In genomic region chr9:126860077-126860756, GRCh38 we compare ENCODE assay signal across 1 cellular context.
TF ChIP-seq lines count a peak whose summit lies in the region.

ZBTB34 (plus strand) TSS chr9:126860639; CDS start chr9:126879400, 18,761 bp downstream.

TF ChIP-seq in HepG2, 621 proteins besides CTCF, POLR2A, EP300 and RAD21 (continued from another document and continues in another):
- TF ChIP-seq ZNF318 (CRISPR knock-in tag; IDR thresholded peaks at IDR 0.05) = no peak
- 0 out of 2 replicates have a peak, but pooled peaks have one; percentile 15 for TF ChIP-seq STAG1 (CRISPR knock-in tag; IDR thresholded peaks at IDR 0.05)
- peak; percentile 69; the same call in 1 of the 2 replicates for TF ChIP-seq MYC (CRISPR knock-in tag; IDR thresholded peaks at IDR 0.05; ENCODE audit: borderline replicate concordance)
- TF ChIP-seq E2F1 (CRISPR knock-in tag; IDR thresholded peaks at IDR 0.05) = 0 out of 2 replicates have a peak, but pooled peaks have one; percentile 59
- TF ChIP-seq ZNF510 (CRISPR knock-in tag; IDR thresholded peaks at IDR 0.05; ENCODE audit: low read depth) = 0 out of 2 replicates have a peak, but pooled peaks have one; percentile 35
- TF ChIP-seq MAF1 (CRISPR knock-in tag; IDR thresholded peaks at IDR 0.05; ENCODE audit: borderline replicate concordance) = no peak
- TF ChIP-seq ZNF180 (CRISPR knock-in tag; IDR thresholded peaks at IDR 0.05; ENCODE audit: borderline replicate concordance, low read depth) = no peak
- TF ChIP-seq EEA1 (CRISPR knock-in tag; IDR thresholded peaks at IDR 0.05; ENCODE audit: borderline replicate concordance) = 0 out of 2 replicates have a peak, but pooled peaks have one; percentile 22
- peak; percentile 53; the same call in 1 of the 2 replicates for TF ChIP-seq IRF2 (CRISPR knock-in tag; IDR thresholded peaks at IDR 0.05)
- peak; percentile 62; the same call in 1 of the 2 replicates for TF ChIP-seq PCBP1 (IDR thresholded peaks at IDR 0.05; ENCODE audit: borderline replicate concordance, low read depth, low read length)
- no peak for TF ChIP-seq TCF7 (IDR thresholded peaks at IDR 0.05; ENCODE audit: low read depth)
- TF ChIP-seq SP1 (IDR thresholded peaks at IDR 0.05) = no peak
- TF ChIP-seq SP1 (CRISPR knock-in tag; IDR thresholded peaks at IDR 0.05) = peak; percentile 45
- no peak for TF ChIP-seq PAF1 (CRISPR knock-in tag; IDR thresholded peaks at IDR 0.05)
- TF ChIP-seq DPF2 (CRISPR knock-in tag; IDR thresholded peaks at IDR 0.05; ENCODE audit: borderline replicate concordance, low read depth) = no peak
- no peak for TF ChIP-seq ZNF335 (CRISPR knock-in tag; IDR thresholded peaks at IDR 0.05)
- no peak for TF ChIP-seq EED (CRISPR knock-in tag; IDR thresholded peaks at IDR 0.05)
- peak; percentile 50; the same call in 1 of the 2 replicates for TF ChIP-seq CBFB (CRISPR knock-in tag; IDR thresholded peaks at IDR 0.05)
- TF ChIP-seq STAT5B (CRISPR knock-in tag; IDR thresholded peaks at IDR 0.05) = no peak
- no peak for TF ChIP-seq ZNF577 (CRISPR knock-in tag; IDR thresholded peaks at IDR 0.05; ENCODE audit: borderline replicate concordance, low read depth)
- TF ChIP-seq ZIK1 (CRISPR knock-in tag; IDR thresholded peaks at IDR 0.05; ENCODE audit: borderline replicate concordance, low read depth) = no peak
- no peak for TF ChIP-seq ZFYVE20 (CRISPR knock-in tag; IDR thresholded peaks at IDR 0.05; ENCODE audit: borderline replicate concordance, low read depth)
- no peak for TF ChIP-seq MNT (IDR thresholded peaks at IDR 0.05)
- peak; percentile 69 for TF ChIP-seq ETV5 (CRISPR knock-in tag; IDR thresholded peaks at IDR 0.05; ENCODE audit: borderline replicate concordance)
- peak; percentile 61; the same call in 1 of the 2 replicates for TF ChIP-seq ZGPAT (CRISPR knock-in tag; IDR thresholded peaks at IDR 0.05)
- no peak for TF ChIP-seq TRIM22 (IDR thresholded peaks at IDR 0.05)
- no peak for TF ChIP-seq NR2F2 (IDR thresholded peaks at IDR 0.05; ENCODE audit: borderline replicate concordance, low read depth)
- no peak for TF ChIP-seq MATR3 (CRISPR knock-in tag; IDR thresholded peaks at IDR 0.05)
- TF ChIP-seq ETS1 (CRISPR knock-in tag; IDR thresholded peaks at IDR 0.05) = no peak
- TF ChIP-seq HDAC1 (CRISPR knock-in tag; IDR thresholded peaks at IDR 0.05) = peak; percentile 52; the same call in 1 of the 2 replicates
- no peak for TF ChIP-seq HOXA5 (CRISPR knock-in tag; IDR thresholded peaks at IDR 0.05)
- peak; percentile 58; the same call in 1 of the 2 replicates for TF ChIP-seq BRD4 (CRISPR knock-in tag; IDR thresholded peaks at IDR 0.05)
- TF ChIP-seq PHF20 (CRISPR knock-in tag; IDR thresholded peaks at IDR 0.05) = peak; percentile 68
- no peak for TF ChIP-seq ZBTB38 (CRISPR knock-in tag; IDR thresholded peaks at IDR 0.05)
- no peak for TF ChIP-seq BATF2 (CRISPR knock-in tag; IDR thresholded peaks at IDR 0.05)
- no peak; the same call in 1 of the 2 replicates for TF ChIP-seq MAZ (IDR thresholded peaks at IDR 0.05; ENCODE audit: borderline replicate concordance, low read depth, low read length)
- TF ChIP-seq MAZ (CRISPR knock-in tag; IDR thresholded peaks at IDR 0.05; ENCODE audit: low read depth) = peak; percentile 27; the same call in 1 of the 2 replicates
- no peak for TF ChIP-seq ZNF468 (CRISPR knock-in tag; IDR thresholded peaks at IDR 0.05)
- 0 out of 2 replicates have a peak, but pooled peaks have one; percentile 35 for TF ChIP-seq GMEB1 (CRISPR knock-in tag; IDR thresholded peaks at IDR 0.05; ENCODE audit: borderline replicate concordance)
- no peak for TF ChIP-seq ZNF770 (CRISPR knock-in tag; IDR thresholded peaks at IDR 0.05)
